Comparison of ENCODE assay signal across 14 cellular contexts in the genomic region with DNA sequence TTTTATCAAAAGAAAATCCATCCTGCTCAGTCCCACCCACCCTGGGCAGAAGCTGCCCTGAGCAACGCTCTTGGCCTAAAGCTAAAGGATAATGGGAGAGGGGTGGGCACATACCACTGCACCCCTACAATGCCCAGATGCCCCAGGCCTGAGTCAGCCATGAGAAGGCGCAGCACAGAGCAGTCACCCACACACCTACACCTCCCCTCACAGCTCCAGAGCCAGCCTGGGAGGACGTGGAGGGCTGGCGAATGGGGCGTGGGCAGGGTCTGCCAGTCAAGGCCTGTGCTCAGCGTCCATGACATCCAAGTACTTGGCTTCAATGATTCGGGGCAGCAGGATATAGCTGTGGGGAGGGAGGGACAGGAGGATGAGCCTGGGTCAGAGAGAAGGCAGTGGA.
"Had no signal": no experiment of that assay in that cellular context is flagged by ENCODE, and none has a peak within 500 bp of the region (broad histone marks: within the 10 kb centered on the region; RNA-seq: fewer than 3 reads in every experiment).

No MANE protein-coding gene starts in this region.

- H2AFZ ChIP-seq: parathyroid adenoma had no signal

- DNase-seq: activated CD4-positive, alpha-beta T cell treated with anti-CD3 and anti-CD28 coated beads, Interleukin-2, amount 50 U/mL, for 48 hours; activated CD4-positive, CD25-positive, alpha-beta regulatory T cell treated with anti-CD3 and anti-CD28 coated beads, Interleukin-2, amount 50 U/mL, for 72 hours; activated CD8-positive, alpha-beta memory T cell treated with anti-CD3 and anti-CD28 coated beads, Interleukin-2, amount 10 ng/mL, durations not matched to agents 7 days and 5 days; activated effector memory CD4-positive, alpha-beta T cell treated with Interleukin-2 at 50 U/mL for 16 hours; activated T-cell treated with anti-CD3 and anti-CD28 coated beads, Interleukin-2, amount 50 U/mL, for 24 hours; body of pancreas; dermis blood vessel endothelial cell; small intestine; tibial artery had no signal

- H3K9me3 Mint-ChIP-seq: activated naive CD4-positive, alpha-beta T cell treated with anti-CD3 and anti-CD28 coated beads, Interleukin-2, amount 50 U/mL, for 24 hours; activated T-cell treated with anti-CD3 and anti-CD28 coated beads, Interleukin-2, amount 50 U/mL, for 24 hours; mesothelial cell of epicardium; neural crest cell had no signal

- ATAC-seq: activated CD8-positive, alpha-beta memory T cell treated with anti-CD3 and anti-CD28 coated beads, Interleukin-2, amount 10 ng/mL, durations not matched to agents 7 days and 5 days; body of pancreas had no signal

- H3K27me3 Mint-ChIP-seq: activated CD8-positive, alpha-beta memory T cell treated with anti-CD3 and anti-CD28 coated beads, Interleukin-2, amount 10 ng/mL, durations not matched to agents 7 days and 5 days; activated naive CD4-positive, alpha-beta T cell treated with anti-CD3 and anti-CD28 coated beads, Interleukin-2, amount 50 U/mL, for 24 hours; activated T-cell treated with anti-CD3 and anti-CD28 coated beads, Interleukin-2, amount 50 U/mL, for 24 hours had no signal

- H3K4me1 Mint-ChIP-seq: neural crest cell had no signal

- H3K4me1 ChIP-seq: body of pancreas, parathyroid adenoma, tibial artery, vagina had no signal

- H3K9me3 ChIP-seq: body of pancreas, tibial artery, vagina had no signal

- H3K4me3 Mint-ChIP-seq: activated CD8-positive, alpha-beta memory T cell treated with anti-CD3 and anti-CD28 coated beads, Interleukin-2, amount 10 ng/mL, durations not matched to agents 7 days and 5 days; activated naive CD4-positive, alpha-beta T cell treated with anti-CD3 and anti-CD28 coated beads, Interleukin-2, amount 50 U/mL, for 24 hours; activated T-cell treated with anti-CD3 and anti-CD28 coated beads, Interleukin-2, amount 50 U/mL, for 24 hours; mesothelial cell of epicardium; neural crest cell had no signal

- H3K27ac Mint-ChIP-seq: activated CD8-positive, alpha-beta memory T cell treated with anti-CD3 and anti-CD28 coated beads, Interleukin-2, amount 10 ng/mL, durations not matched to agents 7 days and 5 days; activated naive CD4-positive, alpha-beta T cell treated with anti-CD3 and anti-CD28 coated beads, Interleukin-2, amount 50 U/mL, for 24 hours; mesothelial cell of epicardium had no signal

- H3K79me2 ChIP-seq: parathyroid adenoma had no signal

- H3K27ac ChIP-seq: body of pancreas, parathyroid adenoma, tibial artery, vagina had no signal

- H3K4me3 ChIP-seq: body of pancreas, tibial artery, vagina had no signal

- H3K9ac ChIP-seq: parathyroid adenoma had no signal

- H3K27me3 ChIP-seq: body of pancreas, tibial artery, vagina had no signal
